Comparison of ENCODE assay signal across 20 cellular contexts in the genomic region with DNA sequence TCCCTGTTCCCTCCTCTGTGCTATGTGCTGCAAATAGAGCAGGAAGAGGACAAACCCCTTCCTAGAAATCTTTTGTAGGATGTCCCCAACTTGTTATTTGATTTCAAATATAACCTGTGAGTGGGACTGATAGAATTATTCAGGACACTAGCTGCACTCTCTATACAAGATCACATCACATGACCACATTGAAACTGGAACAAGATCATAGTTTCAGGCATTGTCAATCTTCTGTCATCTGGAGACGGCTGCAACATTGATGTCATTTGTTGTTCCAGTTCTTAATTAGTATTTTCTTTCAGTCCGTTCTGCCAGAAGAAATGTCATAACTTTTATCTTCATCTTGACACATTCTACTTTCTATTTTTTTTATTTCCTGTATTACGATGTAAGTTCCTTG.
DNase-seq lines count a peak whose midpoint lies in the region; ATAC-seq, FAIRE-seq and TF ChIP-seq lines count a peak whose summit lies in the region.
"Had no signal": no experiment of that assay in that cellular context is flagged by ENCODE, and none has a peak within 500 bp of the region (broad histone marks: within the 10 kb centered on the region; RNA-seq: fewer than 3 reads in every experiment).

No MANE protein-coding gene starts in this region.

- BruUV-seq in GM12878 (replicated peaks; lab: Mats Ljungman, UMichigan) = no TSS peak

- no peaks in the 10 kb centered on the region for H3K27me3 ChIP-seq in GM12878 (replicated peaks in 1 of 2; ENCODE audit: control insufficient read depth in 2 of 2, insufficient read depth in 2 of 2, low read length in 1 of 2)
- H3K27me3 ChIP-seq: Peyer's patch had no signal

- H3K79me2 ChIP-seq in GM12878 (ENCODE audit: control insufficient read depth, insufficient read depth, low read length) = no peaks in the 10 kb centered on the region

- ATAC-seq in GM18907 (IDR thresholded peaks at IDR 0.05; ENCODE audit: unreplicated experiment) = peak; percentile 44
- peak; percentile 55 for ATAC-seq in GM21619 (IDR thresholded peaks at IDR 0.05; ENCODE audit: unreplicated experiment)
- ATAC-seq in HG03280 (IDR thresholded peaks at IDR 0.05; ENCODE audit: unreplicated experiment) = peak; percentile 52
- ATAC-seq in GM12878 = peak; percentile 61
- no peak for ATAC-seq in activated naive CD4-positive, alpha-beta T cell treated with anti-CD3 and anti-CD28 coated beads, Interleukin-2, amount 50 U/mL, for 72 hours
- ATAC-seq: HCT116 had no signal

- no peaks in the 10 kb centered on the region for H3K36me3 ChIP-seq in GM12878 (ENCODE audit: control insufficient read depth in 2 of 2, insufficient read depth in 2 of 2, low read length in 1 of 2)
- H3K36me3 ChIP-seq: Peyer's patch had no signal

- H3K27ac Mint-ChIP-seq in activated naive CD4-positive, alpha-beta T cell treated with anti-CD3 and anti-CD28 coated beads, Interleukin-2, amount 50 U/mL, for 72 hours = no peak overlapping the region

- no peak overlapping the region for H3K4me3 ChIP-seq in GM12878
- H3K4me3 ChIP-seq: GM23248, Peyer's patch, SK-N-MC had no signal

- DNase-seq in GM12878 (ENCODE audit: low read depth, low spot score) (no peak), MV-4-11 (lab: John Stamatoyannopoulos, UW) (no peak), GM12891 (ENCODE audit: insufficient read length, low spot score) (no peak)
- no peak for DNase-seq in NK-92 treated with Interleukin-12 subunit alpha and Interleukin-12 subunit beta, amount 100 ng/mL, for 24 hours (lab: John Stamatoyannopoulos, UW)
- DNase-seq in activated naive CD4-positive, alpha-beta T cell treated with anti-CD3 and anti-CD28 coated beads, Interleukin-2, amount 50 U/mL, for 72 hours (ENCODE audit: low spot score in 2 of 2) = no peak
- DNase-seq: DND-41, GF-D8, GM23248, NCI-H2081 treated with DMSO at 0.1 percent for 48 hours, NCI-H510A, NCI-H82, Peyer's patch, Right ventricle myocardium superior had no signal

- TF ChIP-seq CTCF in GM12878 (IDR thresholded peaks at IDR 0.05 in 2 of 3, conservative IDR thresholded peaks at IDR 0.05 in 1 of 3; ENCODE audit: control insufficient read depth in 2 of 3, extremely low read depth in 1 of 3, insufficient read depth in 1 of 3, low read depth in 3 of 3, low read length in 3 of 3) = no peak

- no peak overlapping the region for H3K27ac ChIP-seq in GM12878 (ENCODE audit: control insufficient read depth, insufficient read depth)
- H3K27ac ChIP-seq: C4-2B, GM23248, KMS-11, Peyer's patch, SK-N-MC had no signal

- WGBS in GM12878 (ENCODE audit: insufficient coverage, insufficient replicate concordance, low lambda C conversion rate, missing lambda C conversion rate) = 8% methylated on average over 3 of the region's 3 CpGs

- intact Hi-C loops in GM12878 (cut with micrococcal nuclease; ENCODE audit: unreplicated experiment) = no loop called here

- peaks cover 0 to 7% of the 10 kb centered on the region in 2 donors for H3K9me3 Mint-ChIP-seq in activated naive CD4-positive, alpha-beta T cell treated with anti-CD3 and anti-CD28 coated beads, Interleukin-2, amount 50 U/mL, for 72 hours

- H3K4me2 ChIP-seq in GM12878 (ENCODE audit: control insufficient read depth, insufficient read depth) = no peak overlapping the region
- H3K4me2 ChIP-seq: KMS-11 had no signal

- no peak for TF ChIP-seq POLR2A in GM12878 (IDR thresholded peaks at IDR 0.05; ENCODE audit: low read depth, low read length)
- TF ChIP-seq POLR2A in GM12891 (IDR thresholded peaks at IDR 0.05; ENCODE audit: low read depth, low read length) = no peak

- POLR2A ChIA-PET in GM12878 (lab: Charles Lee) = no interaction called here

- in situ Hi-C loops in GM12878 (cut with MboI) = no loop called here

- H3K9ac ChIP-seq in GM12878 (ENCODE audit: control insufficient read depth, insufficient read depth, low read length) = no peak overlapping the region
- H3K9ac ChIP-seq: GM23248, KMS-11 had no signal

- RAD21 ChIA-PET in GM12878 (lab: Charles Lee; ENCODE audit: unreplicated experiment) = no interaction called here

- no peaks in the 10 kb centered on the region for H3K4me1 ChIP-seq in GM12878 (ENCODE audit: control insufficient read depth, insufficient read depth, low read length)
- H3K4me1 ChIP-seq: Peyer's patch had no signal

- no peak for FAIRE-seq in GM12878 (lab: Jason Lieb, UNC)
- FAIRE-seq in GM12891 (lab: Jason Lieb, UNC) = no peak

- no peak for TF ChIP-seq EP300 in GM12878 (IDR thresholded peaks at IDR 0.05; ENCODE audit: borderline replicate concordance in 1 of 2, control insufficient read depth in 1 of 2, low read depth in 2 of 2, low read length in 2 of 2)

- no peak for TF ChIP-seq RAD21 in GM12878 (IDR thresholded peaks at IDR 0.05; ENCODE audit: insufficient read depth, low read depth, low read length)

- H2AFZ ChIP-seq in GM12878 (ENCODE audit: control insufficient read depth, low read depth, low read length) = no peak overlapping the region
- H2AFZ ChIP-seq: GM23248 had no signal

- no peaks in the 10 kb centered on the region for H4K20me1 ChIP-seq in GM12878 (ENCODE audit: control insufficient read depth, insufficient read depth)

- SMC1A ChIA-PET in GM12878 (lab: Charles Lee; ENCODE audit: uncharacterized antibody, unreplicated experiment) = no interaction called here

- no peaks in the 10 kb centered on the region for H3K9me3 ChIP-seq in GM12878 (replicated peaks; ENCODE audit: control insufficient read depth, insufficient read depth, low read length)
- H3K9me3 ChIP-seq: Peyer's patch had no signal

- H3K36me3 Mint-ChIP-seq in activated naive CD4-positive, alpha-beta T cell treated with anti-CD3 and anti-CD28 coated beads, Interleukin-2, amount 50 U/mL, for 72 hours = no peaks in the 10 kb centered on the region

- CTCF ChIA-PET in GM12878 (lab: Yijun Ruan, JAX) = no interaction called here

TF ChIP-seq in GM12878, 131 proteins besides CTCF, POLR2A, EP300 and RAD21 (continues in another document):
- TF ChIP-seq SMAD1 (IDR thresholded peaks at IDR 0.05; ENCODE audit: low read depth, partially characterized antibody) = no peak
- TF ChIP-seq, protein P1, sequence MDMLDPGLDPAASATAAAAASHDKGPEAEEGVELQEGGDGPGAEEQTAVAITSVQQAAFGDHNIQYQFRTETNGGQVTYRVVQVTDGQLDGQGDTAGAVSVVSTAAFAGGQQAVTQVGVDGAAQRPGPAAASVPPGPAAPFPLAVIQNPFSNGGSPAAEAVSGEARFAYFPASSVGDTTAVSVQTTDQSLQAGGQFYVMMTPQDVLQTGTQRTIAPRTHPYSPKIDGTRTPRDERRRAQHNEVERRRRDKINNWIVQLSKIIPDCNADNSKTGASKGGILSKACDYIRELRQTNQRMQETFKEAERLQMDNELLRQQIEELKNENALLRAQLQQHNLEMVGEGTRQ (IDR thresholded peaks at IDR 0.05; ENCODE audit: borderline replicate concordance, low read depth, low read length) = no peak
- TF ChIP-seq ZNF622 (IDR thresholded peaks at IDR 0.05) = no peak
- TF ChIP-seq, protein P2, sequence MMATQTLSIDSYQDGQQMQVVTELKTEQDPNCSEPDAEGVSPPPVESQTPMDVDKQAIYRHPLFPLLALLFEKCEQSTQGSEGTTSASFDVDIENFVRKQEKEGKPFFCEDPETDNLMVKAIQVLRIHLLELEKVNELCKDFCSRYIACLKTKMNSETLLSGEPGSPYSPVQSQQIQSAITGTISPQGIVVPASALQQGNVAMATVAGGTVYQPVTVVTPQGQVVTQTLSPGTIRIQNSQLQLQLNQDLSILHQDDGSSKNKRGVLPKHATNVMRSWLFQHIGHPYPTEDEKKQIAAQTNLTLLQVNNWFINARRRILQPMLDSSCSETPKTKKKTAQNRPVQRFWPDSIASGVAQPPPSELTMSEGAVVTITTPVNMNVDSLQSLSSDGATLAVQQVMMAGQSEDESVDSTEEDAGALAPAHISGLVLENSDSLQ (IDR thresholded peaks at IDR 0.05) = 0 out of 2 replicates have a peak, but pooled peaks have one; percentile 24

TF ChIP-seq in GM12891, 5 proteins besides CTCF, POLR2A, EP300 and RAD21:
- TF ChIP-seq PAX5 (IDR thresholded peaks at IDR 0.05; ENCODE audit: insufficient read depth, low read length, severe bottlenecking) = no peak

Comparison
In these comparisons a context has a peak if more than half of its experiments do, and no peak if none do; other contexts are left out.
1. ATAC-seq: peak in GM18907 (single experiment), GM21619 (single experiment), HG03280 (single experiment) and GM12878 (single experiment); none in activated naive CD4-positive, alpha-beta T cell treated with anti-CD3 and anti-CD28 coated beads, Interleukin-2, amount 50 U/mL, for 72 hours (0 of 2).